Comparison of ENCODE assay signal across 1 cellular context in the genomic region with DNA sequence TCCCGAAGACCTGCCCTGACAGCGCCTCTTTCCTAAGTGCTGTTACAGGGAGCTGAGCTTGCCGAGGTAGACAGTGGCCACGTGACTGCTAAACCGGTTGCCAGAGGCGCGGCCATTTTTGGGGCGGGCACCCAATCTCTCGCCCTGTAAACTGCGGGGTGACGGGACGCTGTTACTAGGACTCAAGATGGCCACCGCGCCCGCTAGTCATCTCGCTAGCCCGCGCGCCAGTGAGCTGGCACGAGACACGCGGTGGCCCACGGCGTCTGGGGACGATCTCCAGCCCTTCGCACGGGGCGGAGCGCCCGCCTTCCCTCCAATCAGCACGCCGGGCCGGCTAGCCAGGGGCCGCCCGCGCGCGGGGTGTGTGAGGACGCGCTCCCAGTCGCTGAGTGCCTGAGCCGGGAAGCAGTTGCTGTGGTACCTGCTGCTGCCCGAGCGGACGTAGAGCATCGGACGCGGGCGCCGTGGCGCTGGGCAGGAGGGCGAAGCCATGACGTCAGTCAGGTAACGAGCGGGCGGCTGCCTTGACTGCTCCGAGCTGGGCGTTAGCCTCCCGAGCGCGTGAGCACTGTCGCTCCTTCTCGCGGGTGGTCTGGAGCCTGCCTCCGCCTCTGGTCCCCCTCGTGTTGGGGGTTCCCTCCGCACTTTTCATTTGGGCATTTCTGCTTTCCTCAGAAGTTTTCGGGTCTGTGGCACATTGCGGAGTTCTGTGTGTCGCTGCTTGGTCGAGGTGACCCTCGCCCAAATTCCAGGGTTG.
TF ChIP-seq lines count a peak whose summit lies in the region.

No MANE protein-coding gene starts in this region.

TF ChIP-seq in H1, 55 proteins besides CTCF, POLR2A, EP300 and RAD21:
- TF ChIP-seq POLR2AphosphoS5 (IDR thresholded peaks at IDR 0.05; ENCODE audit: low read depth, low read length) (peak; percentile 88), CBX8 (IDR thresholded peaks at IDR 0.05; ENCODE audit: borderline replicate concordance, low read depth, low read length) (no peak), GABPA (IDR thresholded peaks at IDR 0.05; ENCODE audit: borderline replicate concordance, insufficient read depth, low read length) (no peak), RBBP5 (IDR thresholded peaks at IDR 0.05; ENCODE audit: borderline replicate concordance, low read depth, low read length) (peak; percentile 86), CREB1 (IDR thresholded peaks at IDR 0.05) (peak; percentile 88), HDAC6 (IDR thresholded peaks at IDR 0.05; ENCODE audit: low read depth, low read length) (no peak), PHF8 (conservative IDR thresholded peaks at IDR 0.05; ENCODE audit: low read depth, low read length) (peak; percentile 97), SIX5 (IDR thresholded peaks at IDR 0.05; ENCODE audit: low read depth, low read length) (no peak), FOSL1 (IDR thresholded peaks at IDR 0.05; ENCODE audit: insufficient read depth, low read depth, low read length) (no peak), JUN (IDR thresholded peaks at IDR 0.05; ENCODE audit: low read depth, low read length) (no peak), CHD2 (IDR thresholded peaks at IDR 0.05; ENCODE audit: low read length) (no peak), KDM1A (IDR thresholded peaks at IDR 0.05; ENCODE audit: borderline replicate concordance, low read length) (no peak), SP1 (IDR thresholded peaks at IDR 0.05; ENCODE audit: low read depth, low read length) (peak; percentile 28; the same call in 1 of the 2 replicates), BRCA1 (IDR thresholded peaks at IDR 0.05; ENCODE audit: low read depth, low read length) (no peak), RFX5 (IDR thresholded peaks at IDR 0.05; ENCODE audit: borderline replicate concordance, low read depth, low read length) (no peak), TEAD4 (IDR thresholded peaks at IDR 0.05; ENCODE audit: low read depth, low read length) (no peak), CHD1 (IDR thresholded peaks at IDR 0.05; ENCODE audit: low read depth, low read length) (no peak), JUND (IDR thresholded peaks at IDR 0.05; ENCODE audit: low read length) (peak; percentile 62), CBX5 (IDR thresholded peaks at IDR 0.05; ENCODE audit: low read depth, low read length) (no peak), TAF1 (IDR thresholded peaks at IDR 0.05; ENCODE audit: low read depth, low read length) (peak; percentile 88), NANOG (IDR thresholded peaks at IDR 0.05; ENCODE audit: insufficient read depth, low read depth, low read length, poor library complexity, severe bottlenecking) (no peak), RXRA (IDR thresholded peaks at IDR 0.05; ENCODE audit: insufficient read depth, low read depth, low read length) (no peak), TAF7 (optimal IDR thresholded peaks at IDR 0.05; ENCODE audit: borderline replicate concordance, low read depth, low read length) (peak; percentile 78), YY1 (IDR thresholded peaks at IDR 0.05; ENCODE audit: low read depth, low read length) (peak; percentile 99), POU5F1 (IDR thresholded peaks at IDR 0.05; ENCODE audit: low read depth, low read length) (no peak), GTF2F1 (IDR thresholded peaks at IDR 0.05; ENCODE audit: borderline replicate concordance, low read depth, low read length) (peak; percentile 13; the same call in 1 of the 2 replicates), SRF (IDR thresholded peaks at IDR 0.05; ENCODE audit: low read depth, low read length) (no peak), SIRT6 (IDR thresholded peaks at IDR 0.05; ENCODE audit: low read length) (no peak), CTBP2 (IDR thresholded peaks at IDR 0.05; ENCODE audit: borderline replicate concordance, insufficient read depth, insufficient read length, low read length) (no peak), RNF2 (IDR thresholded peaks at IDR 0.05; ENCODE audit: borderline replicate concordance, low read depth, low read length, missing control alignments, poor library complexity, severe bottlenecking) (no peak), ZNF274 (IDR thresholded peaks at IDR 0.05; ENCODE audit: borderline replicate concordance, extremely low read depth, low read length) (no peak), MAFK (IDR thresholded peaks at IDR 0.05; ENCODE audit: low read depth, low read length) (no peak), TBP (IDR thresholded peaks at IDR 0.05; ENCODE audit: low read depth, low read length) (peak; percentile 80), KDM5A (IDR thresholded peaks at IDR 0.05; ENCODE audit: low read length) (0 out of 2 replicates have a peak, but pooled peaks have one; percentile 20), NRF1 (IDR thresholded peaks at IDR 0.05; ENCODE audit: low read depth, low read length) (no peak), EGR1 (IDR thresholded peaks at IDR 0.05; ENCODE audit: borderline replicate concordance, low read depth, low read length) (no peak), CEBPB (IDR thresholded peaks at IDR 0.05; ENCODE audit: low read depth, low read length) (no peak), SUZ12 (IDR thresholded peaks at IDR 0.05; ENCODE audit: low read length) (no peak), SP4 (IDR thresholded peaks at IDR 0.05; ENCODE audit: low read length) (no peak), SP2 (IDR thresholded peaks at IDR 0.05; ENCODE audit: low read length) (no peak), EZH2 (IDR thresholded peaks at IDR 0.05; ENCODE audit: low read depth, low read length, severe bottlenecking) (no peak), KDM4A (IDR thresholded peaks at IDR 0.05; ENCODE audit: low read depth, low read length, severe bottlenecking) (peak; percentile 63), HDAC2 (IDR thresholded peaks at IDR 0.05; ENCODE audit: borderline replicate concordance in 1 of 2, low read depth in 2 of 2, low read length in 2 of 2) (peak in 1 of 2 experiments; percentile 97; a peak in 2 of 4 replicates), BCL11A (IDR thresholded peaks at IDR 0.05; ENCODE audit: low read depth in 2 of 2, low read length in 2 of 2) (no peak), BACH1 (IDR thresholded peaks at IDR 0.05; ENCODE audit: low read length) (peak; percentile 20; the same call in 1 of the 2 replicates), ASH2L (IDR thresholded peaks at IDR 0.05; ENCODE audit: low read length) (peak; percentile 94), SIN3A (conservative IDR thresholded peaks at IDR 0.05 in 1 of 2, IDR thresholded peaks at IDR 0.05 in 1 of 2; ENCODE audit: low read depth in 1 of 2, low read length in 2 of 2) (peak; percentile 51 to 94; a peak in 2 of 4 replicates), TCF12 (IDR thresholded peaks at IDR 0.05; ENCODE audit: low read depth, low read length) (no peak), SAP30 (IDR thresholded peaks at IDR 0.05; ENCODE audit: insufficient read depth, insufficient replicate concordance, low read length) (peak; percentile 52)
- TF ChIP-seq, protein P1, sequence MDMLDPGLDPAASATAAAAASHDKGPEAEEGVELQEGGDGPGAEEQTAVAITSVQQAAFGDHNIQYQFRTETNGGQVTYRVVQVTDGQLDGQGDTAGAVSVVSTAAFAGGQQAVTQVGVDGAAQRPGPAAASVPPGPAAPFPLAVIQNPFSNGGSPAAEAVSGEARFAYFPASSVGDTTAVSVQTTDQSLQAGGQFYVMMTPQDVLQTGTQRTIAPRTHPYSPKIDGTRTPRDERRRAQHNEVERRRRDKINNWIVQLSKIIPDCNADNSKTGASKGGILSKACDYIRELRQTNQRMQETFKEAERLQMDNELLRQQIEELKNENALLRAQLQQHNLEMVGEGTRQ (IDR thresholded peaks at IDR 0.05; ENCODE audit: low read length) = peak; percentile 92
- TF ChIP-seq, protein P2, sequence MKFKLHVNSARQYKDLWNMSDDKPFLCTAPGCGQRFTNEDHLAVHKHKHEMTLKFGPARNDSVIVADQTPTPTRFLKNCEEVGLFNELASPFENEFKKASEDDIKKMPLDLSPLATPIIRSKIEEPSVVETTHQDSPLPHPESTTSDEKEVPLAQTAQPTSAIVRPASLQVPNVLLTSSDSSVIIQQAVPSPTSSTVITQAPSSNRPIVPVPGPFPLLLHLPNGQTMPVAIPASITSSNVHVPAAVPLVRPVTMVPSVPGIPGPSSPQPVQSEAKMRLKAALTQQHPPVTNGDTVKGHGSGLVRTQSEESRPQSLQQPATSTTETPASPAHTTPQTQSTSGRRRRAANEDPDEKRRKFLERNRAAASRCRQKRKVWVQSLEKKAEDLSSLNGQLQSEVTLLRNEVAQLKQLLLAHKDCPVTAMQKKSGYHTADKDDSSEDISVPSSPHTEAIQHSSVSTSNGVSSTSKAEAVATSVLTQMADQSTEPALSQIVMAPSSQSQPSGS (IDR thresholded peaks at IDR 0.05; ENCODE audit: low read length) = no peak; the same call in 1 of the 2 replicates
- TF ChIP-seq, protein P3, sequence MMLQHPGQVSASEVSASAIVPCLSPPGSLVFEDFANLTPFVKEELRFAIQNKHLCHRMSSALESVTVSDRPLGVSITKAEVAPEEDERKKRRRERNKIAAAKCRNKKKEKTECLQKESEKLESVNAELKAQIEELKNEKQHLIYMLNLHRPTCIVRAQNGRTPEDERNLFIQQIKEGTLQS (IDR thresholded peaks at IDR 0.05; ENCODE audit: insufficient read depth, low read depth, low read length) = peak; percentile 67; the same call in 1 of the 2 replicates
- TF ChIP-seq, protein P4, sequence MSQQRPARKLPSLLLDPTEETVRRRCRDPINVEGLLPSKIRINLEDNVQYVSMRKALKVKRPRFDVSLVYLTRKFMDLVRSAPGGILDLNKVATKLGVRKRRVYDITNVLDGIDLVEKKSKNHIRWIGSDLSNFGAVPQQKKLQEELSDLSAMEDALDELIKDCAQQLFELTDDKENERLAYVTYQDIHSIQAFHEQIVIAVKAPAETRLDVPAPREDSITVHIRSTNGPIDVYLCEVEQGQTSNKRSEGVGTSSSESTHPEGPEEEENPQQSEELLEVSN (IDR thresholded peaks at IDR 0.05) = peak; percentile 68
- TF ChIP-seq, protein P5, sequence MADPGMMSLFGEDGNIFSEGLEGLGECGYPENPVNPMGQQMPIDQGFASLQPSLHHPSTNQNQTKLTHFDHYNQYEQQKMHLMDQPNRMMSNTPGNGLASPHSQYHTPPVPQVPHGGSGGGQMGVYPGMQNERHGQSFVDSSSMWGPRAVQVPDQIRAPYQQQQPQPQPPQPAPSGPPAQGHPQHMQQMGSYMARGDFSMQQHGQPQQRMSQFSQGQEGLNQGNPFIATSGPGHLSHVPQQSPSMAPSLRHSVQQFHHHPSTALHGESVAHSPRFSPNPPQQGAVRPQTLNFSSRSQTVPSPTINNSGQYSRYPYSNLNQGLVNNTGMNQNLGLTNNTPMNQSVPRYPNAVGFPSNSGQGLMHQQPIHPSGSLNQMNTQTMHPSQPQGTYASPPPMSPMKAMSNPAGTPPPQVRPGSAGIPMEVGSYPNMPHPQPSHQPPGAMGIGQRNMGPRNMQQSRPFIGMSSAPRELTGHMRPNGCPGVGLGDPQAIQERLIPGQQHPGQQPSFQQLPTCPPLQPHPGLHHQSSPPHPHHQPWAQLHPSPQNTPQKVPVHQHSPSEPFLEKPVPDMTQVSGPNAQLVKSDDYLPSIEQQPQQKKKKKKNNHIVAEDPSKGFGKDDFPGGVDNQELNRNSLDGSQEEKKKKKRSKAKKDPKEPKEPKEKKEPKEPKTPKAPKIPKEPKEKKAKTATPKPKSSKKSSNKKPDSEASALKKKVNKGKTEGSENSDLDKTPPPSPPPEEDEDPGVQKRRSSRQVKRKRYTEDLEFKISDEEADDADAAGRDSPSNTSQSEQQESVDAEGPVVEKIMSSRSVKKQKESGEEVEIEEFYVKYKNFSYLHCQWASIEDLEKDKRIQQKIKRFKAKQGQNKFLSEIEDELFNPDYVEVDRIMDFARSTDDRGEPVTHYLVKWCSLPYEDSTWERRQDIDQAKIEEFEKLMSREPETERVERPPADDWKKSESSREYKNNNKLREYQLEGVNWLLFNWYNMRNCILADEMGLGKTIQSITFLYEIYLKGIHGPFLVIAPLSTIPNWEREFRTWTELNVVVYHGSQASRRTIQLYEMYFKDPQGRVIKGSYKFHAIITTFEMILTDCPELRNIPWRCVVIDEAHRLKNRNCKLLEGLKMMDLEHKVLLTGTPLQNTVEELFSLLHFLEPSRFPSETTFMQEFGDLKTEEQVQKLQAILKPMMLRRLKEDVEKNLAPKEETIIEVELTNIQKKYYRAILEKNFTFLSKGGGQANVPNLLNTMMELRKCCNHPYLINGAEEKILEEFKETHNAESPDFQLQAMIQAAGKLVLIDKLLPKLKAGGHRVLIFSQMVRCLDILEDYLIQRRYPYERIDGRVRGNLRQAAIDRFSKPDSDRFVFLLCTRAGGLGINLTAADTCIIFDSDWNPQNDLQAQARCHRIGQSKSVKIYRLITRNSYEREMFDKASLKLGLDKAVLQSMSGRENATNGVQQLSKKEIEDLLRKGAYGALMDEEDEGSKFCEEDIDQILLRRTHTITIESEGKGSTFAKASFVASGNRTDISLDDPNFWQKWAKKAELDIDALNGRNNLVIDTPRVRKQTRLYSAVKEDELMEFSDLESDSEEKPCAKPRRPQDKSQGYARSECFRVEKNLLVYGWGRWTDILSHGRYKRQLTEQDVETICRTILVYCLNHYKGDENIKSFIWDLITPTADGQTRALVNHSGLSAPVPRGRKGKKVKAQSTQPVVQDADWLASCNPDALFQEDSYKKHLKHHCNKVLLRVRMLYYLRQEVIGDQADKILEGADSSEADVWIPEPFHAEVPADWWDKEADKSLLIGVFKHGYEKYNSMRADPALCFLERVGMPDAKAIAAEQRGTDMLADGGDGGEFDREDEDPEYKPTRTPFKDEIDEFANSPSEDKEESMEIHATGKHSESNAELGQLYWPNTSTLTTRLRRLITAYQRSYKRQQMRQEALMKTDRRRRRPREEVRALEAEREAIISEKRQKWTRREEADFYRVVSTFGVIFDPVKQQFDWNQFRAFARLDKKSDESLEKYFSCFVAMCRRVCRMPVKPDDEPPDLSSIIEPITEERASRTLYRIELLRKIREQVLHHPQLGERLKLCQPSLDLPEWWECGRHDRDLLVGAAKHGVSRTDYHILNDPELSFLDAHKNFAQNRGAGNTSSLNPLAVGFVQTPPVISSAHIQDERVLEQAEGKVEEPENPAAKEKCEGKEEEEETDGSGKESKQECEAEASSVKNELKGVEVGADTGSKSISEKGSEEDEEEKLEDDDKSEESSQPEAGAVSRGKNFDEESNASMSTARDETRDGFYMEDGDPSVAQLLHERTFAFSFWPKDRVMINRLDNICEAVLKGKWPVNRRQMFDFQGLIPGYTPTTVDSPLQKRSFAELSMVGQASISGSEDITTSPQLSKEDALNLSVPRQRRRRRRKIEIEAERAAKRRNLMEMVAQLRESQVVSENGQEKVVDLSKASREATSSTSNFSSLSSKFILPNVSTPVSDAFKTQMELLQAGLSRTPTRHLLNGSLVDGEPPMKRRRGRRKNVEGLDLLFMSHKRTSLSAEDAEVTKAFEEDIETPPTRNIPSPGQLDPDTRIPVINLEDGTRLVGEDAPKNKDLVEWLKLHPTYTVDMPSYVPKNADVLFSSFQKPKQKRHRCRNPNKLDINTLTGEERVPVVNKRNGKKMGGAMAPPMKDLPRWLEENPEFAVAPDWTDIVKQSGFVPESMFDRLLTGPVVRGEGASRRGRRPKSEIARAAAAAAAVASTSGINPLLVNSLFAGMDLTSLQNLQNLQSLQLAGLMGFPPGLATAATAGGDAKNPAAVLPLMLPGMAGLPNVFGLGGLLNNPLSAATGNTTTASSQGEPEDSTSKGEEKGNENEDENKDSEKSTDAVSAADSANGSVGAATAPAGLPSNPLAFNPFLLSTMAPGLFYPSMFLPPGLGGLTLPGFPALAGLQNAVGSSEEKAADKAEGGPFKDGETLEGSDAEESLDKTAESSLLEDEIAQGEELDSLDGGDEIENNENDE (IDR thresholded peaks at IDR 0.05; ENCODE audit: insufficient replicate concordance, low read length) = no peak
- TF ChIP-seq, protein P6, sequence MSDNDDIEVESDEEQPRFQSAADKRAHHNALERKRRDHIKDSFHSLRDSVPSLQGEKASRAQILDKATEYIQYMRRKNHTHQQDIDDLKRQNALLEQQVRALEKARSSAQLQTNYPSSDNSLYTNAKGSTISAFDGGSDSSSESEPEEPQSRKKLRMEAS (IDR thresholded peaks at IDR 0.05) = peak; percentile 94
